In the genomic region with DNA sequence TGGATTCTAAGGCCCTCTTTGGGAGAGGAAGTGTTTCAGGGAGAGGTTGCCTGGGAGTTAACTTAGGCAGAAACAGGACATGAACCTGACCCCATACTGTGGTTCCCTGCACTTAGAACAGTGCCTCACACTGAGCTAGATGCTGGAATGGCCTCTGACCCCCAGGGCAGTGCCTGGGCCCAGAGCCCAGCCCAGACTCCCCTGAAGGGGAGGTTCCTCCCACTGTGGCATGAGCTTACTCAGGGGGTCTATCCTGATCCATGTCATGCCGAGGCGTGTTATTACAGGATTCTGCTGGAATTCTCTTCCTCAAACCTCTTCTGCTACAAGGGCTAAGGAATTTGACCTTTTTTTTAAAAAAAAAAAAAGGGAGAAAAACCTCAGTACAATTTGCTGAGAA, we compare ENCODE assay signal across 12 cellular contexts.
DNase-seq lines count a peak whose midpoint lies in the region; FAIRE-seq and TF ChIP-seq lines count a peak whose summit lies in the region.
"Had no signal": no experiment of that assay in that cellular context is flagged by ENCODE, and none has a peak within 500 bp of the region (broad histone marks: within the 10 kb centered on the region; RNA-seq: fewer than 3 reads in every experiment).

No MANE protein-coding gene starts in this region.

- H3K36me3 ChIP-seq in left ventricle myocardium inferior (no peaks in the 10 kb centered on the region), kidney (ENCODE audit: control insufficient read depth in 1 of 2, insufficient read depth in 2 of 2, low read length in 2 of 2) (no peaks in the 10 kb centered on the region), ovary (no peaks in the 10 kb centered on the region), vagina (no peaks in the 10 kb centered on the region)

- peaks cover 84% of the 10 kb centered on the region for H3K4me1 ChIP-seq in left ventricle myocardium inferior
- peaks cover 48 to 60% of the 10 kb centered on the region in 2 donors for H3K4me1 ChIP-seq in kidney (ENCODE audit: control insufficient read depth in 1 of 2, insufficient read depth in 1 of 2, low read depth in 1 of 2, low read length in 2 of 2)
- H3K4me1 ChIP-seq in ovary (ENCODE audit: insufficient read depth) = peaks cover 58% of the 10 kb centered on the region
- peaks cover 79% of the 10 kb centered on the region for H3K4me1 ChIP-seq in vagina

- no peak for TF ChIP-seq EP300 in ovary (IDR thresholded peaks at IDR 0.05)

- no peak for DNase-seq in left ventricle myocardium inferior
- no peak for DNase-seq in cardiac septum (ENCODE audit: low spot score)
- DNase-seq in kidney = peak; percentile 66
- DNase-seq in ovary = peak in 1 of 5 donors; percentile 73
- no peak for DNase-seq in vagina (ENCODE audit: extremely low spot score in 2 of 2)
- no peak for DNase-seq in NCI-H1694 (lab: John Stamatoyannopoulos, UW)
- DNase-seq in activated naive CD8-positive, alpha-beta T cell treated with anti-CD3 and anti-CD28 coated beads for 36 hours = no peak
- no peak for DNase-seq in effector CD8-positive, alpha-beta T cell (lab: John Stamatoyannopoulos, UW)
- DNase-seq: activated naive CD8-positive, alpha-beta T cell treated with anti-CD3 and anti-CD28 coated beads, Interleukin-2, amount 50 U/mL, for 24 hours; Caco-2; effector memory CD8-positive, alpha-beta T cell had no signal

- no peaks in the 10 kb centered on the region for H3K9me3 Mint-ChIP-seq in activated naive CD8-positive, alpha-beta T cell treated with anti-CD3 and anti-CD28 coated beads for 36 hours
- H3K9me3 Mint-ChIP-seq: activated naive CD8-positive, alpha-beta T cell treated with anti-CD3 and anti-CD28 coated beads, Interleukin-2, amount 50 U/mL, for 24 hours; effector memory CD8-positive, alpha-beta T cell had no signal

- no peak for TF ChIP-seq POLR2A in ovary (IDR thresholded peaks at IDR 0.05)
- no peak for TF ChIP-seq POLR2A in vagina (IDR thresholded peaks at IDR 0.05)

- H3K27me3 Mint-ChIP-seq in activated naive CD8-positive, alpha-beta T cell treated with anti-CD3 and anti-CD28 coated beads for 36 hours = no peaks in the 10 kb centered on the region
- H3K27me3 Mint-ChIP-seq: activated naive CD8-positive, alpha-beta T cell treated with anti-CD3 and anti-CD28 coated beads, Interleukin-2, amount 50 U/mL, for 24 hours; effector memory CD8-positive, alpha-beta T cell had no signal

- H3K27me3 ChIP-seq in left ventricle myocardium inferior (ENCODE audit: low read depth) = no peaks in the 10 kb centered on the region
- no peaks in the 10 kb centered on the region for H3K27me3 ChIP-seq in ovary
- H3K27me3 ChIP-seq in vagina = no peaks in the 10 kb centered on the region

- intact Hi-C loops in left ventricle myocardium inferior (cut with micrococcal nuclease) (no loop called here), cardiac septum (cut with DNase I) (loop anchor here (10.0 kb wide), 1 partner anchor 147 kb away; no protein-coding TSS in a partner anchor), kidney (cut with DNase I) (no loop called here), ovary (cut with DNase I) (loop anchor here in 3 of 4 donors (2.0 to 10.0 kb wide), 8 partner anchors 53 to 217 kb away; partner anchors contain the start of gene SSBP3 (in 1 of the 3)), vagina (cut with DNase I) (loop anchor here (2.0 to 5.0 kb wide), 3 partner anchors 55 to 217 kb away; partner anchors contain the start of gene SSBP3)

- no peak overlapping the region for H3K4me3 Mint-ChIP-seq in activated naive CD8-positive, alpha-beta T cell treated with anti-CD3 and anti-CD28 coated beads for 36 hours
- H3K4me3 Mint-ChIP-seq: activated naive CD8-positive, alpha-beta T cell treated with anti-CD3 and anti-CD28 coated beads, Interleukin-2, amount 50 U/mL, for 24 hours; effector memory CD8-positive, alpha-beta T cell had no signal

- FAIRE-seq in kidney (lab: Jason Lieb, UNC) = no peak

- no peak overlapping the region for H3K27ac Mint-ChIP-seq in activated naive CD8-positive, alpha-beta T cell treated with anti-CD3 and anti-CD28 coated beads for 36 hours
- H3K27ac Mint-ChIP-seq: activated naive CD8-positive, alpha-beta T cell treated with anti-CD3 and anti-CD28 coated beads, Interleukin-2, amount 50 U/mL, for 24 hours had no signal

- 8 to 20% (median 13%) methylated on average over 2 of the region's 2 CpGs for WGBS in ovary, 3 donors

- H3K27ac ChIP-seq in left ventricle myocardium inferior (replicated peaks) (peak overlapping the region; percentile 84), kidney (ENCODE audit: low read depth in 2 of 2, low read length in 2 of 2) (peak overlapping the region; percentile 95 to 97), ovary (peak overlapping the region; percentile 79 to 94), vagina (peak overlapping the region; percentile 97)

- peaks cover 28% of the 10 kb centered on the region for H3K4me1 Mint-ChIP-seq in activated naive CD8-positive, alpha-beta T cell treated with anti-CD3 and anti-CD28 coated beads for 36 hours

- peaks cover 6% of the 10 kb centered on the region for H3K36me3 Mint-ChIP-seq in activated naive CD8-positive, alpha-beta T cell treated with anti-CD3 and anti-CD28 coated beads for 36 hours

- TF ChIP-seq CTCF in left ventricle myocardium inferior (IDR thresholded peaks at IDR 0.05; ENCODE audit: borderline replicate concordance) (no peak), kidney (IDR thresholded peaks at IDR 0.05; ENCODE audit: borderline replicate concordance, extremely low read depth, insufficient read depth) (no peak), ovary (IDR thresholded peaks at IDR 0.05) (no peak), vagina (IDR thresholded peaks at IDR 0.05) (no peak)

- peak overlapping the region; percentile 20 to 38 for H3K9ac ChIP-seq in kidney (ENCODE audit: low read length in 2 of 2)

- no peaks in the 10 kb centered on the region for H3K9me3 ChIP-seq in left ventricle myocardium inferior (replicated peaks)
- no peaks in the 10 kb centered on the region for H3K9me3 ChIP-seq in kidney (ENCODE audit: control insufficient read depth in 1 of 2, low read length in 2 of 2)
- H3K9me3 ChIP-seq in ovary = no peaks in the 10 kb centered on the region
- no peaks in the 10 kb centered on the region for H3K9me3 ChIP-seq in vagina
- H3K9me3 ChIP-seq: Caco-2 had no signal

- no peak overlapping the region for H3K4me3 ChIP-seq in left ventricle myocardium inferior
- H3K4me3 ChIP-seq in kidney (ENCODE audit: low read length in 2 of 2) = no peak overlapping the region
- H3K4me3 ChIP-seq in ovary = no peak overlapping the region
- H3K4me3 ChIP-seq in vagina = no peak overlapping the region
- H3K4me3 ChIP-seq: smooth muscle cell had no signal

Comparison
In these comparisons a context has a peak if more than half of its experiments do, and no peak if none do; other contexts are left out.
1. intact Hi-C loops: an anchor here in cardiac septum (10.0 kb wide), ovary (2.0 to 10.0 kb wide) and vagina (2.0 to 5.0 kb wide); none called in left ventricle myocardium inferior and kidney.